ENCODE assay signal across 1 cellular context in genomic region chr9:88531920-88532319, GRCh38.
TF ChIP-seq lines count a peak whose summit lies in the region.

No MANE protein-coding gene starts in this region.

TF ChIP-seq in HepG2, 621 proteins besides CTCF, POLR2A, EP300 and RAD21:
- TF ChIP-seq ZNF121 (CRISPR knock-in tag; IDR thresholded peaks at IDR 0.05) (no peak), HMG20B (CRISPR knock-in tag; conservative IDR thresholded peaks at IDR 0.05) (no peak), ZNF296 (CRISPR knock-in tag; conservative IDR thresholded peaks at IDR 0.05) (no peak), TP53 (CRISPR knock-in tag; conservative IDR thresholded peaks at IDR 0.05) (no peak), MEF2D (CRISPR knock-in tag; IDR thresholded peaks at IDR 0.05) (no peak), IRX3 (CRISPR knock-in tag; IDR thresholded peaks at IDR 0.05; ENCODE audit: borderline replicate concordance, low read depth) (no peak), ZNF549 (CRISPR knock-in tag; IDR thresholded peaks at IDR 0.05) (no peak), GABPA (IDR thresholded peaks at IDR 0.05; ENCODE audit: low read depth, low read length) (no peak), GABPA (CRISPR knock-in tag; IDR thresholded peaks at IDR 0.05; ENCODE audit: low read depth) (no peak), ZNF598 (CRISPR knock-in tag; IDR thresholded peaks at IDR 0.05; ENCODE audit: borderline replicate concordance) (no peak), ZFP90 (CRISPR knock-in tag; IDR thresholded peaks at IDR 0.05; ENCODE audit: borderline replicate concordance) (no peak), EED (CRISPR knock-in tag; IDR thresholded peaks at IDR 0.05) (no peak), ZNF503 (CRISPR knock-in tag; IDR thresholded peaks at IDR 0.05) (no peak), RARG (CRISPR knock-in tag; IDR thresholded peaks at IDR 0.05; ENCODE audit: low read depth) (no peak), ZNF282 (IDR thresholded peaks at IDR 0.05; ENCODE audit: partially characterized antibody) (no peak), ZBTB49 (CRISPR knock-in tag; IDR thresholded peaks at IDR 0.05; ENCODE audit: borderline replicate concordance) (no peak), HOMEZ (CRISPR knock-in tag; IDR thresholded peaks at IDR 0.05; ENCODE audit: low read depth) (no peak), FOXO1 (CRISPR knock-in tag; IDR thresholded peaks at IDR 0.05) (no peak), BRCA1 (CRISPR knock-in tag; IDR thresholded peaks at IDR 0.05) (no peak)
- TF ChIP-seq, protein P1, sequence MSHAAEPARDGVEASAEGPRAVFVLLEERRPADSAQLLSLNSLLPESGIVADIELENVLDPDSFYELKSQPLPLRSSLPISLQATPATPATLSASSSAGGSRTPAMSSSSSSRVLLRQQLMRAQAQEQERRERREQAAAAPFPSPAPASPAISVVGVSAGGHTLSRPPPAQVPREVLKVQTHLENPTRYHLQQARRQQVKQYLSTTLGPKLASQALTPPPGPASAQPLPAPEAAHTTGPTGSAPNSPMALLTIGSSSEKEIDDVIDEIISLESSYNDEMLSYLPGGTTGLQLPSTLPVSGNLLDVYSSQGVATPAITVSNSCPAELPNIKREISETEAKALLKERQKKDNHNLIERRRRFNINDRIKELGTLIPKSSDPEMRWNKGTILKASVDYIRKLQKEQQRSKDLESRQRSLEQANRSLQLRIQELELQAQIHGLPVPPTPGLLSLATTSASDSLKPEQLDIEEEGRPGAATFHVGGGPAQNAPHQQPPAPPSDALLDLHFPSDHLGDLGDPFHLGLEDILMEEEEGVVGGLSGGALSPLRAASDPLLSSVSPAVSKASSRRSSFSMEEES (CRISPR knock-in tag; IDR thresholded peaks at IDR 0.05) = no peak
- TF ChIP-seq, protein P2, sequence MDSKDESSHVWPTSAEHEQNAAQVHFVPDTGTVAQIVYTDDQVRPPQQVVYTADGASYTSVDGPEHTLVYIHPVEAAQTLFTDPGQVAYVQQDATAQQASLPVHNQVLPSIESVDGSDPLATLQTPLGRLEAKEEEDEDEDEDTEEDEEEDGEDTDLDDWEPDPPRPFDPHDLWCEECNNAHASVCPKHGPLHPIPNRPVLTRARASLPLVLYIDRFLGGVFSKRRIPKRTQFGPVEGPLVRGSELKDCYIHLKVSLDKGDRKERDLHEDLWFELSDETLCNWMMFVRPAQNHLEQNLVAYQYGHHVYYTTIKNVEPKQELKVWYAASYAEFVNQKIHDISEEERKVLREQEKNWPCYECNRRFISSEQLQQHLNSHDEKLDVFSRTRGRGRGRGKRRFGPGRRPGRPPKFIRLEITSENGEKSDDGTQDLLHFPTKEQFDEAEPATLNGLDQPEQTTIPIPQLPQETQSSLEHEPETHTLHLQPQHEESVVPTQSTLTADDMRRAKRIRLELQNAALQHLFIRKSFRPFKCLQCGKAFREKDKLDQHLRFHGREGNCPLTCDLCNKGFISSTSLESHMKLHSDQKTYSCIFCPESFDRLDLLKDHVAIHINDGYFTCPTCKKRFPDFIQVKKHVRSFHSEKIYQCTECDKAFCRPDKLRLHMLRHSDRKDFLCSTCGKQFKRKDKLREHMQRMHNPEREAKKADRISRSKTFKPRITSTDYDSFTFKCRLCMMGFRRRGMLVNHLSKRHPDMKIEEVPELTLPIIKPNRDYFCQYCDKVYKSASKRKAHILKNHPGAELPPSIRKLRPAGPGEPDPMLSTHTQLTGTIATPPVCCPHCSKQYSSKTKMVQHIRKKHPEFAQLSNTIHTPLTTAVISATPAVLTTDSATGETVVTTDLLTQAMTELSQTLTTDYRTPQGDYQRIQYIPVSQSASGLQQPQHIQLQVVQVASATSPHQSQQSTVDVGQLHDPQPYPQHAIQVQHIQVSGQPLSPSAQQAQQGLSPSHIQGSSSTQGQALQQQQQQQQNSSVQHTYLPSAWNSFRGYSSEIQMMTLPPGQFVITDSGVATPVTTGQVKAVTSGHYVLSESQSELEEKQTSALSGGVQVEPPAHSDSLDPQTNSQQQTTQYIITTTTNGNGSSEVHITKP (CRISPR knock-in tag; IDR thresholded peaks at IDR 0.05; ENCODE audit: low read depth) = no peak
